Comparison of ENCODE assay signal across 1 cellular context in the genomic region with DNA sequence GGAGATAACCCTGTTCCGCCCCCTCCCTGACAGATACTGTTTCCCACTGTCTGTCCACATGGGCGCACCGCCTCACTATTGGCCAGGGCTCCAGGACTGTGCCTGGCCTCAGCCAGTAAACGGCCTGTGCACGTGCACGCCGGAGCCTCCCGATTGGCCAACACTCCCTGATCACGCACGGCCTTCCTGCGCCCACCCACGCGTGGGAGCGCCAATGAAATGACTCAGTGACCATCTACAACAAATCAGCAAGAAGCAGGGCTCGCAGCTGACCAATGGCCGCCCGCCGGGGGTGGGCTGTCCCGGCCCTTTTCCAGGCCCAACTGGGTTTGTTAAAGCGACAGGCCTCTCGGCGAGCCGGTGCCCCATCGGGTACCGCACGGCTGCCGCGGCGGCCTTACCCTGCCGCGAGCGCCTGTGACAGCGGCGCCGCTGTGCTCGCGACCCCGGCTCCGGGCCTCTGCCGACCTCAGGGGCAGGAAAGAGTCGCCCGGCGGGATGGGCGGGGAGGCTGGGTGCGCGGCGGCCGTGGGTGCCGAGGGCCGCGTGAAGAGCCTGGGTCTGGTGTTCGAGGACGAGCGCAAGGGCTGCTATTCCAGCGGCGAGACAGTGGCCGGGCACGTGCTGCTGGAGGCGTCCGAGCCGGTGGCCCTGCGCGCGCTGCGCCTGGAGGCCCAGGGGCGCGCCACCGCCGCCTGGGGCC.
A peak's percentile ranks its signal among the peaks of the same experiment; 100 is the strongest.
TF ChIP-seq lines count a peak whose summit lies in the region.

A gene with protein sequence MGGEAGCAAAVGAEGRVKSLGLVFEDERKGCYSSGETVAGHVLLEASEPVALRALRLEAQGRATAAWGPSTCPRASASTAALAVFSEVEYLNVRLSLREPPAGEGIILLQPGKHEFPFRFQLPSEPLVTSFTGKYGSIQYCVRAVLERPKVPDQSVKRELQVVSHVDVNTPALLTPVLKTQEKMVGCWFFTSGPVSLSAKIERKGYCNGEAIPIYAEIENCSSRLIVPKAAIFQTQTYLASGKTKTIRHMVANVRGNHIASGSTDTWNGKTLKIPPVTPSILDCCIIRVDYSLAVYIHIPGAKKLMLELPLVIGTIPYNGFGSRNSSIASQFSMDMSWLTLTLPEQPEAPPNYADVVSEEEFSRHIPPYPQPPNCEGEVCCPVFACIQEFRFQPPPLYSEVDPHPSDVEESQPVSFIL (plus strand): TSS at position 340 of the 703 bp plus-strand sequence. CDS start 159 bp downstream, at position 499.

TF ChIP-seq in WTC11, 78 proteins besides CTCF, POLR2A, EP300 and RAD21 (continued from another document):
- TF ChIP-seq PRDM15 (CRISPR knock-in tag; IDR thresholded peaks at IDR 0.05), result no peak
- no peak for TF ChIP-seq RELA (CRISPR knock-in tag; IDR thresholded peaks at IDR 0.05; ENCODE audit: borderline replicate concordance)
- TF ChIP-seq ZNF121 (CRISPR knock-in tag; IDR thresholded peaks at IDR 0.05), result no peak
- no peak for TF ChIP-seq ZNF219 (CRISPR knock-in tag; IDR thresholded peaks at IDR 0.05; ENCODE audit: borderline replicate concordance)
- TF ChIP-seq, protein P1, sequence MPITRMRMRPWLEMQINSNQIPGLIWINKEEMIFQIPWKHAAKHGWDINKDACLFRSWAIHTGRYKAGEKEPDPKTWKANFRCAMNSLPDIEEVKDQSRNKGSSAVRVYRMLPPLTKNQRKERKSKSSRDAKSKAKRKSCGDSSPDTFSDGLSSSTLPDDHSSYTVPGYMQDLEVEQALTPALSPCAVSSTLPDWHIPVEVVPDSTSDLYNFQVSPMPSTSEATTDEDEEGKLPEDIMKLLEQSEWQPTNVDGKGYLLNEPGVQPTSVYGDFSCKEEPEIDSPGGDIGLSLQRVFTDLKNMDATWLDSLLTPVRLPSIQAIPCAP (CRISPR knock-in tag; IDR thresholded peaks at IDR 0.05), result no peak
- TF ChIP-seq TP53 (CRISPR knock-in tag; IDR thresholded peaks at IDR 0.05), result no peak
- TF ChIP-seq, protein P2, sequence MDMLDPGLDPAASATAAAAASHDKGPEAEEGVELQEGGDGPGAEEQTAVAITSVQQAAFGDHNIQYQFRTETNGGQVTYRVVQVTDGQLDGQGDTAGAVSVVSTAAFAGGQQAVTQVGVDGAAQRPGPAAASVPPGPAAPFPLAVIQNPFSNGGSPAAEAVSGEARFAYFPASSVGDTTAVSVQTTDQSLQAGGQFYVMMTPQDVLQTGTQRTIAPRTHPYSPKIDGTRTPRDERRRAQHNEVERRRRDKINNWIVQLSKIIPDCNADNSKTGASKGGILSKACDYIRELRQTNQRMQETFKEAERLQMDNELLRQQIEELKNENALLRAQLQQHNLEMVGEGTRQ (CRISPR knock-in tag; IDR thresholded peaks at IDR 0.05), result peak; percentile 80
- TF ChIP-seq, protein P3, sequence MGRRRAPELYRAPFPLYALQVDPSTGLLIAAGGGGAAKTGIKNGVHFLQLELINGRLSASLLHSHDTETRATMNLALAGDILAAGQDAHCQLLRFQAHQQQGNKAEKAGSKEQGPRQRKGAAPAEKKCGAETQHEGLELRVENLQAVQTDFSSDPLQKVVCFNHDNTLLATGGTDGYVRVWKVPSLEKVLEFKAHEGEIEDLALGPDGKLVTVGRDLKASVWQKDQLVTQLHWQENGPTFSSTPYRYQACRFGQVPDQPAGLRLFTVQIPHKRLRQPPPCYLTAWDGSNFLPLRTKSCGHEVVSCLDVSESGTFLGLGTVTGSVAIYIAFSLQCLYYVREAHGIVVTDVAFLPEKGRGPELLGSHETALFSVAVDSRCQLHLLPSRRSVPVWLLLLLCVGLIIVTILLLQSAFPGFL (CRISPR knock-in tag; IDR thresholded peaks at IDR 0.05; ENCODE audit: borderline replicate concordance), result no peak
- TF ChIP-seq, protein P4, sequence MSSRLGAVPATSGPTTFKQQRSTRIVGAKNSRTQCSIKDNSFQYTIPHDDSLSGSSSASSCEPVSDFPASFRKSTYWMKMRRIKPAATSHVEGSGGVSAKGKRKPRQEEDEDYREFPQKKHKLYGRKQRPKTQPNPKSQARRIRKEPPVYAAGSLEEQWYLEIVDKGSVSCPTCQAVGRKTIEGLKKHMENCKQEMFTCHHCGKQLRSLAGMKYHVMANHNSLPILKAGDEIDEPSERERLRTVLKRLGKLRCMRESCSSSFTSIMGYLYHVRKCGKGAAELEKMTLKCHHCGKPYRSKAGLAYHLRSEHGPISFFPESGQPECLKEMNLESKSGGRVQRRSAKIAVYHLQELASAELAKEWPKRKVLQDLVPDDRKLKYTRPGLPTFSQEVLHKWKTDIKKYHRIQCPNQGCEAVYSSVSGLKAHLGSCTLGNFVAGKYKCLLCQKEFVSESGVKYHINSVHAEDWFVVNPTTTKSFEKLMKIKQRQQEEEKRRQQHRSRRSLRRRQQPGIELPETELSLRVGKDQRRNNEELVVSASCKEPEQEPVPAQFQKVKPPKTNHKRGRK (CRISPR knock-in tag; IDR thresholded peaks at IDR 0.05; ENCODE audit: borderline replicate concordance), result no peak
- TF ChIP-seq PRRX2 (CRISPR knock-in tag; IDR thresholded peaks at IDR 0.05), result no peak
- no peak for TF ChIP-seq NR1H2 (CRISPR knock-in tag; IDR thresholded peaks at IDR 0.05)
